In the genomic region with DNA sequence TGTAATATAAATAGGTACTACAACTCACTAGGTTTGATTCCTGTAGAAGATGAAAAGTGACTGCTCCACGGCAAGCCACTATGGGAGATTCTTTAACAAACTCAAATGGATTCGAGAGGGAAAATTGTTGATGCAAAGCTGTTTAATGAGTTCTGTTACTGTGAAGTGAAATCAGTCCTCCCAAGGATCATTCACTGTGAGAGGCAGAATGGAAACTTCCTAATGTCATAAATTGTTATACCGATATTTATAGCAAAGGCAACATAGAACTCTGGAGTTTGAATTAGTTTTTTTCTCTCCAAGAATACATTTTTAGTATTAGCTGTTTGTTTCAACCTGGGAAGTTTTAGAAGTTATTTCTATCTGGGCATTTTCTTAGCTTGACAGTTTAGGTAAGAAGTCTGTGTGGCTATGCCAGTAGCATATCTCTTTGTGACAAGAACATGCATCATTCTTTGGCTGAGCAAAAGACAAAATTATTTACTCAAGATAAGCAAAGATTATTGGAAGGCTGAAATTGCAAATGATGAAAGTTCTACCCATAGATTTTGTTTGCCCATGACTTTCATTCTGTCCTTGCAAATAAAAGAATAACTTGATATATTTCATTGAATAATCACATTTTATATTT, we compare ENCODE assay signal across 32 cellular contexts.
"Had no signal": no experiment of that assay in that cellular context is flagged by ENCODE, and none has a peak within 500 bp of the region (broad histone marks: within the 10 kb centered on the region; RNA-seq: fewer than 3 reads in every experiment).

No MANE protein-coding gene starts in this region.

- H3K9me3 Mint-ChIP-seq: neural crest cell, type B pancreatic cell had no signal

- H3K27ac Mint-ChIP-seq: naive B cell; naive thymus-derived CD8-positive, alpha-beta T cell; natural killer cell treated with Interleukin-12 subunit alpha and Interleukin-12 subunit beta and Interleukin-15 and Interleukin-18, amount 100 ng/mL, for 72 hours; nephron progenitor cell; progenitor cell of endocrine pancreas; stimulated activated memory B cell treated with anti-CD40 and anti-IgM and Interleukin-4, amounts not matched to agents 10 μg/mL and 1 μg/mL and 100 μg/mL, for 72 hours; stimulated activated naive CD8-positive, alpha-beta T cell treated with anti-CD3 and anti-CD28 coated beads, Interleukin-15, amount 100 ng/mL, for 72 hours; type B pancreatic cell had no signal

- H3K36me3 ChIP-seq: right lobe of liver, sigmoid colon, spleen, suprapubic skin, tibial artery, transverse colon, upper lobe of right lung, uterus had no signal

- H2AFZ ChIP-seq: parathyroid adenoma had no signal

- H3K9ac ChIP-seq: parathyroid adenoma had no signal

- H3K27ac ChIP-seq: parathyroid adenoma, psoas muscle, right lobe of liver, sigmoid colon, spleen, suprapubic skin, testis, tibial artery, transverse colon, upper lobe of right lung, uterus had no signal

- H3K4me1 ChIP-seq: parathyroid adenoma, psoas muscle, right lobe of liver, sigmoid colon, spleen, suprapubic skin, testis, tibial artery, transverse colon, upper lobe of right lung, uterus had no signal

- H3K4me3 Mint-ChIP-seq: naive B cell; naive thymus-derived CD8-positive, alpha-beta T cell; natural killer cell treated with Interleukin-12 subunit alpha and Interleukin-12 subunit beta and Interleukin-15 and Interleukin-18, amount 100 ng/mL, for 72 hours; nephron progenitor cell; neural crest cell; stimulated activated memory B cell treated with anti-CD40 and anti-IgM and Interleukin-4, amounts not matched to agents 10 μg/mL and 1 μg/mL and 100 μg/mL, for 72 hours; stimulated activated naive CD8-positive, alpha-beta T cell treated with anti-CD3 and anti-CD28 coated beads, Interleukin-15, amount 100 ng/mL, for 72 hours; type B pancreatic cell had no signal

- H3K27me3 Mint-ChIP-seq: naive B cell; naive thymus-derived CD8-positive, alpha-beta T cell; natural killer cell treated with Interleukin-12 subunit alpha and Interleukin-12 subunit beta and Interleukin-15 and Interleukin-18, amount 100 ng/mL, for 72 hours; progenitor cell of endocrine pancreas; stimulated activated memory B cell treated with anti-CD40 and anti-IgM and Interleukin-4, amounts not matched to agents 10 μg/mL and 1 μg/mL and 100 μg/mL, for 72 hours; stimulated activated naive CD8-positive, alpha-beta T cell treated with anti-CD3 and anti-CD28 coated beads, Interleukin-15, amount 100 ng/mL, for 72 hours; type B pancreatic cell had no signal

- H3K9me3 ChIP-seq: psoas muscle, right lobe of liver, suprapubic skin, testis, transverse colon, upper lobe of right lung, uterus had no signal

- DNase-seq: naive B cell; naive thymus-derived CD8-positive, alpha-beta T cell; nephron progenitor cell; occipital lobe; posterior cingulate gyrus; psoas muscle; right cardiac atrium; right lobe of liver; sigmoid colon; small intestine; spleen; stimulated activated CD4-positive, alpha-beta T cell treated with anti-CD3 and anti-CD28 coated beads, Interleukin-12 subunit alpha, Interleukin-12 subunit beta, amount 100 ng/mL, for 4 hours; stimulated activated CD4-positive, alpha-beta T cell treated with anti-CD3 and anti-CD28 coated beads, Interleukin-1b, Interleukin-23, amount 100 ng/mL, for 48 hours; stimulated activated CD4-positive, alpha-beta T cell treated with anti-CD3 and anti-CD28 coated beads, Interleukin-4, amount 100 ng/mL, for 1 hour; stimulated activated CD4-positive, alpha-beta T cell treated with anti-CD3 and anti-CD28 coated beads, Interleukin-4, amount 100 ng/mL, for 4 hours; stimulated activated CD8-positive, alpha-beta memory T cell treated with anti-CD3 and anti-CD28 coated beads, Interleukin-4, amount 100 ng/mL, for 48 hours; stimulated activated naive CD4-positive, alpha-beta T cell; stimulated activated naive CD8-positive, alpha-beta T cell treated with anti-CD3 and anti-CD28 coated beads, Interleukin-15, amount 100 ng/mL, for 72 hours; stimulated activated naive CD8-positive, alpha-beta T cell treated with anti-CD3 and anti-CD28 coated beads, Interleukin-15, Interleukin-2, amounts not matched to agents 100 U/mL and 50 U/mL, for 24 hours; substantia nigra; testis; tibial artery; transverse colon; upper lobe of right lung; uterus had no signal

- H3K36me3 Mint-ChIP-seq: stimulated activated memory B cell treated with anti-CD40 and anti-IgM and Interleukin-4, amounts not matched to agents 10 μg/mL and 1 μg/mL and 100 μg/mL, for 72 hours had no signal

- H3K4me3 ChIP-seq: psoas muscle, right lobe of liver, sigmoid colon, spleen, suprapubic skin, testis, tibial artery, transverse colon, upper lobe of right lung, uterus had no signal

- H3K4me1 Mint-ChIP-seq: naive B cell; naive thymus-derived CD8-positive, alpha-beta T cell; neural crest cell; stimulated activated memory B cell treated with anti-CD40 and anti-IgM and Interleukin-4, amounts not matched to agents 10 μg/mL and 1 μg/mL and 100 μg/mL, for 72 hours; stimulated activated naive CD8-positive, alpha-beta T cell treated with anti-CD3 and anti-CD28 coated beads, Interleukin-15, amount 100 ng/mL, for 72 hours had no signal

- H3K27me3 ChIP-seq: right lobe of liver, sigmoid colon, spleen, suprapubic skin, testis, tibial artery, transverse colon, upper lobe of right lung, uterus had no signal

- ATAC-seq: naive thymus-derived CD8-positive, alpha-beta T cell; natural killer cell treated with Interleukin-12 subunit alpha and Interleukin-12 subunit beta and Interleukin-15 and Interleukin-18, amount 100 ng/mL, for 72 hours; psoas muscle; right cardiac atrium; right lobe of liver; stimulated activated memory B cell treated with anti-CD40 and anti-IgM and Interleukin-4, amounts not matched to agents 10 μg/mL and 1 μg/mL and 100 μg/mL, for 72 hours; stimulated activated naive CD8-positive, alpha-beta T cell treated with anti-CD3 and anti-CD28 coated beads, Interleukin-15, amount 100 ng/mL, for 72 hours; stimulated activated naive CD8-positive, alpha-beta T cell treated with anti-CD3 and anti-CD28 coated beads, Interleukin-15, Interleukin-2, amounts not matched to agents 100 U/mL and 50 U/mL, for 24 hours; upper lobe of right lung had no signal
